22 cellular contexts compared by ENCODE assay signal in genomic region chr3:139541898-139542288, GRCh38. TPM values are rescaled to one million over a fixed set of nuclear protein-coding genes. Genes with fewer than 3 reads are reported as not detected.
A peak's percentile ranks its signal among the peaks of the same experiment; 100 is the strongest.
DNase-seq lines count a peak whose midpoint lies in the region; ATAC-seq and TF ChIP-seq lines count a peak whose summit lies in the region.
"Had no signal": no experiment of that assay in that cellular context is flagged by ENCODE, and none has a peak within 500 bp of the region (broad histone marks: within the 10 kb centered on the region; RNA-seq: fewer than 3 reads in every experiment).

No MANE protein-coding gene starts in this region.

- H3K4me3 ChIP-seq in brain microvascular endothelial cell (ENCODE audit: low read depth, low read length) (no peak overlapping the region), kidney epithelial cell (ENCODE audit: low read depth, low read length) (no peak overlapping the region)
- H3K4me3 ChIP-seq: GM23248, left lung, spleen had no signal

- POLR2A ChIA-PET in activated naive CD8-positive, alpha-beta T cell treated with anti-CD3 and anti-CD28 coated beads, Interleukin-2, amount 10 ng/mL, durations not matched to agents 7 days and 5 days (lab: Charles Lee), result no interaction called here

- H3K36me3 Mint-ChIP-seq in activated naive CD8-positive, alpha-beta T cell treated with anti-CD3 and anti-CD28 coated beads, Interleukin-2, amount 10 ng/mL, durations not matched to agents 7 days and 5 days, result no peaks in the 10 kb centered on the region
- no peaks in the 10 kb centered on the region for H3K36me3 Mint-ChIP-seq in activated naive CD8-positive, alpha-beta T cell treated with anti-CD3 and anti-CD28 coated beads for 36 hours

- H3K27me3 ChIP-seq in brain microvascular endothelial cell (replicated peaks) (no peaks in the 10 kb centered on the region), kidney epithelial cell (ENCODE audit: control insufficient read depth, insufficient read depth, low read length) (no peaks in the 10 kb centered on the region)

- in situ Hi-C loops in brain microvascular endothelial cell (cut with HindIII; ENCODE audit: low pct_ligation_motif_present, low sequenced_read_pairs), result no loop called here

- H3K4me3 Mint-ChIP-seq in activated naive CD8-positive, alpha-beta T cell treated with anti-CD3 and anti-CD28 coated beads, Interleukin-2, amount 10 ng/mL, durations not matched to agents 7 days and 5 days, result no peak overlapping the region
- H3K4me3 Mint-ChIP-seq in activated naive CD8-positive, alpha-beta T cell treated with anti-CD3 and anti-CD28 coated beads for 36 hours, result no peak overlapping the region
- H3K4me3 Mint-ChIP-seq: activated CD8-positive, alpha-beta T cell treated with anti-CD3 and anti-CD28 coated beads for 36 hours had no signal

- peaks cover 39% of the 10 kb centered on the region for H3K27me3 Mint-ChIP-seq in activated naive CD8-positive, alpha-beta T cell treated with anti-CD3 and anti-CD28 coated beads, Interleukin-2, amount 10 ng/mL, durations not matched to agents 7 days and 5 days
- H3K27me3 Mint-ChIP-seq in activated naive CD8-positive, alpha-beta T cell treated with anti-CD3 and anti-CD28 coated beads for 36 hours, result peaks cover 58% of the 10 kb centered on the region

- H3K9me3 Mint-ChIP-seq in activated naive CD8-positive, alpha-beta T cell treated with anti-CD3 and anti-CD28 coated beads, Interleukin-2, amount 10 ng/mL, durations not matched to agents 7 days and 5 days, result no peaks in the 10 kb centered on the region
- H3K9me3 Mint-ChIP-seq in activated naive CD8-positive, alpha-beta T cell treated with anti-CD3 and anti-CD28 coated beads for 36 hours, result no peaks in the 10 kb centered on the region
- H3K9me3 Mint-ChIP-seq: activated CD8-positive, alpha-beta T cell treated with anti-CD3 and anti-CD28 coated beads for 36 hours had no signal

- no peak for ATAC-seq in activated naive CD8-positive, alpha-beta T cell treated with anti-CD3 and anti-CD28 coated beads, Interleukin-2, amount 10 ng/mL, durations not matched to agents 7 days and 5 days (ENCODE audit: low read depth)
- ATAC-seq: activated CD8-positive, alpha-beta T cell treated with anti-CD3 and anti-CD28 coated beads for 36 hours; left lung had no signal

- TF ChIP-seq CTCF in brain microvascular endothelial cell (IDR thresholded peaks at IDR 0.05; ENCODE audit: low read depth, low read length, missing control alignments) (peak; percentile 48), kidney epithelial cell (IDR thresholded peaks at IDR 0.05; ENCODE audit: insufficient read depth, low read length, poor library complexity, severe bottlenecking) (peak; percentile 10)

- peak overlapping the region; percentile 27 for H3K27ac Mint-ChIP-seq in activated naive CD8-positive, alpha-beta T cell treated with anti-CD3 and anti-CD28 coated beads, Interleukin-2, amount 10 ng/mL, durations not matched to agents 7 days and 5 days
- no peak overlapping the region for H3K27ac Mint-ChIP-seq in activated naive CD8-positive, alpha-beta T cell treated with anti-CD3 and anti-CD28 coated beads for 36 hours
- H3K27ac Mint-ChIP-seq: activated CD8-positive, alpha-beta T cell treated with anti-CD3 and anti-CD28 coated beads for 36 hours had no signal

- H3K4me1 Mint-ChIP-seq in activated naive CD8-positive, alpha-beta T cell treated with anti-CD3 and anti-CD28 coated beads, Interleukin-2, amount 10 ng/mL, durations not matched to agents 7 days and 5 days, result peaks cover 23% of the 10 kb centered on the region
- peaks cover 20% of the 10 kb centered on the region for H3K4me1 Mint-ChIP-seq in activated naive CD8-positive, alpha-beta T cell treated with anti-CD3 and anti-CD28 coated beads for 36 hours

- no peak overlapping the region for H3K27ac ChIP-seq in brain microvascular endothelial cell
- H3K27ac ChIP-seq: C4-2B, GM23248, left lung, spleen had no signal

- no peak for DNase-seq in activated naive CD8-positive, alpha-beta T cell treated with anti-CD3 and anti-CD28 coated beads, Interleukin-2, amount 10 ng/mL, durations not matched to agents 7 days and 5 days
- DNase-seq in activated naive CD8-positive, alpha-beta T cell treated with anti-CD3 and anti-CD28 coated beads for 36 hours, result no peak
- no peak for DNase-seq in brain microvascular endothelial cell
- DNase-seq in kidney epithelial cell (ENCODE audit: low read depth), result no peak
- DNase-seq in NCI-H2107 (lab: John Stamatoyannopoulos, UW), result no peak
- DNase-seq in H4 (ENCODE audit: low spot score), result no peak
- no peak for DNase-seq in A172 (ENCODE audit: low spot score)
- DNase-seq in stimulated activated CD4-positive, alpha-beta T cell treated with anti-CD3 and anti-CD28 coated beads, Interleukin-2, amount 100 ng/mL, for 24 hours, result no peak
- DNase-seq: activated CD8-positive, alpha-beta T cell treated with anti-CD3 and anti-CD28 coated beads for 36 hours; activated gamma-delta T cell treated with Interleukin-2 at 50 U/mL for 16 hours; effector CD8-positive, alpha-beta T cell; GM23248; Karpas-422; left lung; NCI-H2029 treated with DMSO at 0.1 percent for 48 hours; NCI-H446; RPMI8226; spleen; WERI-Rb-1 had no signal

- H3K36me3 ChIP-seq in brain microvascular endothelial cell (replicated peaks) (no peaks in the 10 kb centered on the region), kidney epithelial cell (ENCODE audit: control insufficient read depth, insufficient read depth, low read length) (no peaks in the 10 kb centered on the region)
- H3K36me3 ChIP-seq: left lung, spleen, WERI-Rb-1 had no signal

RNA-seq across cellular contexts. Expression of gene RBP1, which starts 2.4 kb away (rescaled TPM):
- total RNA-seq in activated naive CD8-positive, alpha-beta T cell treated with anti-CD3 and anti-CD28 coated beads, Interleukin-2, amount 10 ng/mL, durations not matched to agents 7 days and 5 days, result not detected
- not detected for total RNA-seq in activated naive CD8-positive, alpha-beta T cell treated with anti-CD3 and anti-CD28 coated beads for 36 hours
- 208 and 211 TPM in 2 replicates for total RNA-seq in kidney epithelial cell
- total RNA-seq in H4 (2014; rRNA removed; shearing (Covaris generic)), result 4.8 TPM in 1 of 2 replicates, not detected in the other
- 0.83 and 5.6 TPM in 2 replicates for total RNA-seq in A172 (2014; rRNA removed; shearing (Covaris generic))
- total RNA-seq: activated CD8-positive, alpha-beta T cell treated with anti-CD3 and anti-CD28 coated beads for 36 hours; GM23248; HT-29; T-helper 2 cell treated with Interferon-gamma antibody and Interleukin-4, amounts not matched to agents 100 ng/mL and 5 ng/mL, for 36 hours had no signal

Comparison
In these comparisons a context has a peak if more than half of its experiments do, and no peak if none do; other contexts are left out.
1. RNA of gene RBP1, which starts 2.4 kb away (total RNA-seq): 208 to 211 TPM in kidney epithelial cell; 4.8 TPM in H4, 0.83 to 5.6 TPM in A172, not detected in activated naive CD8-positive, alpha-beta T cell treated with anti-CD3 and anti-CD28 coated beads for 36 hours and not detected in activated naive CD8-positive, alpha-beta T cell treated with anti-CD3 and anti-CD28 coated beads, Interleukin-2, amount 10 ng/mL, durations not matched to agents 7 days and 5 days; every median in the first group is over 10 times any median in the second.